ENCODE assay signal across 2 cellular contexts in the genomic region with DNA sequence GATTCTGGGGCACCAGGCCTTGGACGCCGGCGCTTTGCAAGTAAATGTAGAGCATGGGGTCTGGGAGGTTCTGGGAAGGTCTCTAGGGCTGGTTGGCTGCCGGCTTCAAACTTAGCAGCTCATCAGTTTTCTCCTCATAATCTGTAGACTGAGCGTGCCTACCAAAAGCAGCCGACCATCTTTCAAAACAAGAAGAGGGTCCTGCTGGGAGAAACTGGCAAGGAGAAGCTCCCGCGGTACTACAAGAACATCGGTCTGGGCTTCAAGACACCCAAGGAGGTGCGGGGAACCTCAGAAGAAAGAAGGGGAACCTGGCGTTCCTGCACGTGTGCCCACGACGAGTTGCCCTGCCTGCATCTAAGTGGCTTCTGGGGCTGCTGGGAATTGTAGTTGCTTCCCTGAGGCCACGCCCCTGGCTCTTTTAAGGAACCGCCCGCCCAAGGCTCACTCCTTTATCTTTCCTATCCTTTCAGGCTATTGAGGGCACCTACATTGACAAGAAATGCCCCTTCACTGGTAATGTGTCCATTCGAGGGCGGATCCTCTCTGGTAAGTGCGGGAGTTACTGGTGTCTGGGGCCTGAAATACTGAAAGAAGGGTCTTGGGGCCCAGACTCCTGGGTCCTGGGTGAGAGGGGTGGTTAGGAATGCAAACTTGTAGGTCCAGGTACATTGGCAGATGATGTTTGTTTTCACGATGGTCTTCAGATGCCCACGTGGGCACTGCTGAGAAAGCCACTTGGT.
TF ChIP-seq lines count a peak whose summit lies in the region.

No MANE protein-coding gene starts in this region.

TF ChIP-seq in HEK293T, 16 proteins besides CTCF, POLR2A, EP300 and RAD21:
- TF ChIP-seq ELF4 (IDR thresholded peaks at IDR 0.05) (no peak), L3MBTL2 (conservative IDR thresholded peaks at IDR 0.05) (0 out of 2 replicates have a peak, but pooled peaks have one; percentile 20)

TF ChIP-seq in SK-N-SH, 30 proteins besides CTCF, POLR2A, EP300 and RAD21:
- no peak for TF ChIP-seq GATA2 (CRISPR knock-in tag; IDR thresholded peaks at IDR 0.05)
- TF ChIP-seq RXRA (IDR thresholded peaks at IDR 0.05; ENCODE audit: borderline replicate concordance, low read depth): no peak
- no peak for TF ChIP-seq FOXJ3 (CRISPR knock-in tag; IDR thresholded peaks at IDR 0.05)
- no peak for TF ChIP-seq FOSL2 (IDR thresholded peaks at IDR 0.05; ENCODE audit: borderline replicate concordance, low read depth)
- no peak for TF ChIP-seq REST (IDR thresholded peaks at IDR 0.05; ENCODE audit: low read depth, low read length)
- no peak; the same call in 1 of the 2 replicates for TF ChIP-seq SIN3A (IDR thresholded peaks at IDR 0.05; ENCODE audit: borderline replicate concordance, low read depth, low read length)
- no peak for TF ChIP-seq JUND (IDR thresholded peaks at IDR 0.05)
- 0 out of 2 replicates have a peak, but pooled peaks have one; percentile 29 for TF ChIP-seq YY1 (IDR thresholded peaks at IDR 0.05; ENCODE audit: low read depth)
- no peak for TF ChIP-seq TEAD4 (IDR thresholded peaks at IDR 0.05; ENCODE audit: borderline replicate concordance, insufficient read depth)
- no peak for TF ChIP-seq RFX5 (IDR thresholded peaks at IDR 0.05; ENCODE audit: low read length)
- no peak for TF ChIP-seq PBX3 (IDR thresholded peaks at IDR 0.05)
- no peak for TF ChIP-seq ELF1 (IDR thresholded peaks at IDR 0.05)
- TF ChIP-seq, protein P1, sequence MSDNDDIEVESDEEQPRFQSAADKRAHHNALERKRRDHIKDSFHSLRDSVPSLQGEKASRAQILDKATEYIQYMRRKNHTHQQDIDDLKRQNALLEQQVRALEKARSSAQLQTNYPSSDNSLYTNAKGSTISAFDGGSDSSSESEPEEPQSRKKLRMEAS (IDR thresholded peaks at IDR 0.05; ENCODE audit: low read depth): peak; percentile 89
- no peak for TF ChIP-seq MEF2A (IDR thresholded peaks at IDR 0.05; ENCODE audit: borderline replicate concordance, low read depth)
- TF ChIP-seq TCF12 (IDR thresholded peaks at IDR 0.05): no peak
- no peak for TF ChIP-seq NRF1 (IDR thresholded peaks at IDR 0.05; ENCODE audit: low read depth, low read length)
- TF ChIP-seq TAF1 (IDR thresholded peaks at IDR 0.05; ENCODE audit: borderline replicate concordance, low read depth, low read length): no peak
- TF ChIP-seq GABPA (IDR thresholded peaks at IDR 0.05; ENCODE audit: low read depth): peak; percentile 30; the same call in 1 of the 2 replicates
- peak; percentile 13 for TF ChIP-seq CHD2 (IDR thresholded peaks at IDR 0.05; ENCODE audit: low read length, partially characterized antibody)
- TF ChIP-seq USF1 (IDR thresholded peaks at IDR 0.05; ENCODE audit: borderline replicate concordance, low read depth): no peak
- TF ChIP-seq MXI1 (IDR thresholded peaks at IDR 0.05; ENCODE audit: low read depth, low read length): peak; percentile 95
- no peak for TF ChIP-seq NFIC (IDR thresholded peaks at IDR 0.05; ENCODE audit: borderline replicate concordance)
- TF ChIP-seq, protein P2, sequence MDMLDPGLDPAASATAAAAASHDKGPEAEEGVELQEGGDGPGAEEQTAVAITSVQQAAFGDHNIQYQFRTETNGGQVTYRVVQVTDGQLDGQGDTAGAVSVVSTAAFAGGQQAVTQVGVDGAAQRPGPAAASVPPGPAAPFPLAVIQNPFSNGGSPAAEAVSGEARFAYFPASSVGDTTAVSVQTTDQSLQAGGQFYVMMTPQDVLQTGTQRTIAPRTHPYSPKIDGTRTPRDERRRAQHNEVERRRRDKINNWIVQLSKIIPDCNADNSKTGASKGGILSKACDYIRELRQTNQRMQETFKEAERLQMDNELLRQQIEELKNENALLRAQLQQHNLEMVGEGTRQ (IDR thresholded peaks at IDR 0.05; ENCODE audit: borderline replicate concordance, low read depth, low read length): no peak
- peak; percentile 56 for TF ChIP-seq POLR2AphosphoS5 (IDR thresholded peaks at IDR 0.05; ENCODE audit: low read depth, low read length)
- TF ChIP-seq SMC3 (IDR thresholded peaks at IDR 0.05; ENCODE audit: low read depth, low read length): no peak
- no peak for TF ChIP-seq FOXM1 (IDR thresholded peaks at IDR 0.05; ENCODE audit: low read depth)
- TF ChIP-seq, protein P3, sequence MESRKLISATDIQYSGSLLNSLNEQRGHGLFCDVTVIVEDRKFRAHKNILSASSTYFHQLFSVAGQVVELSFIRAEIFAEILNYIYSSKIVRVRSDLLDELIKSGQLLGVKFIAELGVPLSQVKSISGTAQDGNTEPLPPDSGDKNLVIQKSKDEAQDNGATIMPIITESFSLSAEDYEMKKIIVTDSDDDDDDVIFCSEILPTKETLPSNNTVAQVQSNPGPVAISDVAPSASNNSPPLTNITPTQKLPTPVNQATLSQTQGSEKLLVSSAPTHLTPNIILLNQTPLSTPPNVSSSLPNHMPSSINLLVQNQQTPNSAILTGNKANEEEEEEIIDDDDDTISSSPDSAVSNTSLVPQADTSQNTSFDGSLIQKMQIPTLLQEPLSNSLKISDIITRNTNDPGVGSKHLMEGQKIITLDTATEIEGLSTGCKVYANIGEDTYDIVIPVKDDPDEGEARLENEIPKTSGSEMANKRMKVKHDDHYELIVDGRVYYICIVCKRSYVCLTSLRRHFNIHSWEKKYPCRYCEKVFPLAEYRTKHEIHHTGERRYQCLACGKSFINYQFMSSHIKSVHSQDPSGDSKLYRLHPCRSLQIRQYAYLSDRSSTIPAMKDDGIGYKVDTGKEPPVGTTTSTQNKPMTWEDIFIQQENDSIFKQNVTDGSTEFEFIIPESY (IDR thresholded peaks at IDR 0.05; ENCODE audit: borderline replicate concordance, low read depth): peak; percentile 58; the same call in 1 of the 2 replicates
- no peak for TF ChIP-seq EZH2phosphoT487 (IDR thresholded peaks at IDR 0.05; ENCODE audit: borderline replicate concordance, low read depth)
- TF ChIP-seq IRF3 (IDR thresholded peaks at IDR 0.05; ENCODE audit: low read depth, low read length): no peak
- no peak for TF ChIP-seq RCOR1 (IDR thresholded peaks at IDR 0.05; ENCODE audit: low read length)
